1 cellular context compared by ENCODE assay signal in the genomic region with DNA sequence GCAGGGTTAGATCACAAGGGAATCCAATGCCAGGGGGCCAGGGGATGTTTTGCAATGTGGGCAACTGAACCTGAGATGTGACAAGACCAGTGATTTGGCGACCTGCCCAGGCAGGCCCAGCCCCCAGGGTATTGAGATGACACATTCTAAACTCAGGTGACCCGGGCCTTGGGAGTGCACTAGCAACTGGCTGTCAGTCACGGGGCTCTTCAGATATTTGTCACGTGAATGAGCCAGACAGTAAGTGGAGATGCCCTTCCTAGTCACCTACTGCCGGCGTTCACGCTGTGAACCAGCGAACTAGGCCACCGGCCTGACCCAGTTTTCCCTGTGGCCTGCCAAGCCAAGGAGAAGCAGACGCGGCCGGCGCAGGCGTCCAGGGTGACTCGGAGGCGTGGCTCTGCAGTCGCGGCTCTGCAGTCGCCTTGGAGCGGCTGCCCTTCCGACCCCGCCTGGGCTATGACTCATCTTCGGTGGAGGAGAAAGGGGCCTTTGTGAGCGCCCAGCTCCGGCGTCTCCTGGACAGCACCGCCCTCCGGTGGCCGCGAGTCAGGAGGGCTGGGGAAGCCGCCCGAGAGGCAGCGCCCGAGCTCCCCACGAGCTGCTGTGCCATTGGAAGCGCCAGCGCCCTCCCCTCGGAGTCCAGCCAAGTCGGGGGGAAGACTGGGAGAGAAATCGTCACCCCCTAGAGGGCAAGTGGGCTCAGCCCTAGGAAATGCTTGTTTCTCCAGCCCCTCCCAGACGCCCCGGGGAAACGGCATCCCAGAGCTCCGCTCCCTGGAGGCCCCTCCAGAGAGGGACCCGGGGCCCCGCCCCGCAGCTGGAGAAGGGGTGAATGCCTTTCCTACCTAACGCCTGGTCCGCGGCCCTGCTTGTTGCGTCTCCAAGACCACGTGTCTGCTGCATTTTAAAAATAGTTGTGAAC.
TF ChIP-seq lines count a peak whose summit lies in the region.

No MANE protein-coding gene starts in this region.

TF ChIP-seq in WTC11, 78 proteins besides CTCF, POLR2A, EP300 and RAD21 (continued from another document):
- TF ChIP-seq, protein P1, sequence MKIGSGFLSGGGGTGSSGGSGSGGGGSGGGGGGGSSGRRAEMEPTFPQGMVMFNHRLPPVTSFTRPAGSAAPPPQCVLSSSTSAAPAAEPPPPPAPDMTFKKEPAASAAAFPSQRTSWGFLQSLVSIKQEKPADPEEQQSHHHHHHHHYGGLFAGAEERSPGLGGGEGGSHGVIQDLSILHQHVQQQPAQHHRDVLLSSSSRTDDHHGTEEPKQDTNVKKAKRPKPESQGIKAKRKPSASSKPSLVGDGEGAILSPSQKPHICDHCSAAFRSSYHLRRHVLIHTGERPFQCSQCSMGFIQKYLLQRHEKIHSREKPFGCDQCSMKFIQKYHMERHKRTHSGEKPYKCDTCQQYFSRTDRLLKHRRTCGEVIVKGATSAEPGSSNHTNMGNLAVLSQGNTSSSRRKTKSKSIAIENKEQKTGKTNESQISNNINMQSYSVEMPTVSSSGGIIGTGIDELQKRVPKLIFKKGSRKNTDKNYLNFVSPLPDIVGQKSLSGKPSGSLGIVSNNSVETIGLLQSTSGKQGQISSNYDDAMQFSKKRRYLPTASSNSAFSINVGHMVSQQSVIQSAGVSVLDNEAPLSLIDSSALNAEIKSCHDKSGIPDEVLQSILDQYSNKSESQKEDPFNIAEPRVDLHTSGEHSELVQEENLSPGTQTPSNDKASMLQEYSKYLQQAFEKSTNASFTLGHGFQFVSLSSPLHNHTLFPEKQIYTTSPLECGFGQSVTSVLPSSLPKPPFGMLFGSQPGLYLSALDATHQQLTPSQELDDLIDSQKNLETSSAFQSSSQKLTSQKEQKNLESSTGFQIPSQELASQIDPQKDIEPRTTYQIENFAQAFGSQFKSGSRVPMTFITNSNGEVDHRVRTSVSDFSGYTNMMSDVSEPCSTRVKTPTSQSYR (CRISPR knock-in tag; IDR thresholded peaks at IDR 0.05): no peak
TF ChIP-seq in WTC11: peak in this region for 12.
